In the genomic region with DNA sequence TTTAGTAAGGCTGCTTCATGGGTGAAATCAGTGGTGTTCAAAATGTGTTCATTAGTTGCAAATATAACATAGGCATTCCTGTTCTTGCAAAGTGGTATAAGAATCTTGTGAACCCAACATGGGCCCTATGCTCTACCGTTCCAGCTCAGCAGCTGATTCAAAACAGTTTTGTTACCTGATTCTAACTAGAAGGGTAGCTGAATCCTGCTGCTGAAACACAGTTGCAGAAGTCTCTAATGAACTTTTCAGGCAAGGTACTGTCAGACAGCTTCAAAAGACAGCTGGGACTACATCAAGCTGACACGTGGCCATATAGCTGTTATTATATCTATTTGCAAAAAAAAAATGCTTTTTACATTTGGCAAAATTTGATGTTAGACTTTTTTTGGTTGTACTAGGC, we compare ENCODE assay signal across 16 cellular contexts. TPM values are rescaled to one million over a fixed set of nuclear protein-coding genes. Genes with fewer than 3 reads are reported as not detected.
DNase-seq lines count a peak whose midpoint lies in the region; ATAC-seq, FAIRE-seq and TF ChIP-seq lines count a peak whose summit lies in the region.
"Had no signal": no experiment of that assay in that cellular context is flagged by ENCODE, and none has a peak within 500 bp of the region (broad histone marks: within the 10 kb centered on the region; RNA-seq: fewer than 3 reads in every experiment).

No MANE protein-coding gene starts in this region.

- H3K9me3 Mint-ChIP-seq in activated T-cell treated with anti-CD3 and anti-CD28 coated beads, Interleukin-2, amount 50 U/mL, for 24 hours: peaks cover 6% of the 10 kb centered on the region
- peaks cover 7% of the 10 kb centered on the region for H3K9me3 Mint-ChIP-seq in activated CD4-positive, alpha-beta memory T cell treated with anti-CD3 and anti-CD28 coated beads, Interleukin-2, amount 10 ng/mL, durations not matched to agents 7 days and 5 days
- H3K9me3 Mint-ChIP-seq in stimulated activated memory B cell treated with anti-CD40 and anti-IgM and Interleukin-4, amounts not matched to agents 10 μg/mL and 1 μg/mL and 100 μg/mL, for 72 hours: peaks cover 2% of the 10 kb centered on the region

- H2AFZ ChIP-seq in keratinocyte (ENCODE audit: control insufficient read depth, low read length): no peak overlapping the region
- H2AFZ ChIP-seq: GM23248 had no signal

- H3K4me3 Mint-ChIP-seq in activated T-cell treated with anti-CD3 and anti-CD28 coated beads, Interleukin-2, amount 50 U/mL, for 24 hours: peak overlapping the region; percentile 61
- H3K4me3 Mint-ChIP-seq in activated CD4-positive, alpha-beta memory T cell treated with anti-CD3 and anti-CD28 coated beads, Interleukin-2, amount 10 ng/mL, durations not matched to agents 7 days and 5 days: no peak overlapping the region
- H3K4me3 Mint-ChIP-seq in stimulated activated memory B cell treated with anti-CD40 and anti-IgM and Interleukin-4, amounts not matched to agents 10 μg/mL and 1 μg/mL and 100 μg/mL, for 72 hours: no peak overlapping the region
- H3K4me3 Mint-ChIP-seq: CD14-positive monocyte had no signal

- H4K20me1 ChIP-seq in keratinocyte (ENCODE audit: control insufficient read depth, extremely low read depth, insufficient read depth, low read length): no peaks in the 10 kb centered on the region

- DNase-seq in activated T-cell treated with anti-CD3 and anti-CD28 coated beads, Interleukin-2, amount 50 U/mL, for 24 hours: no peak
- DNase-seq in activated T-cell treated with anti-CD3 and anti-CD28 coated beads, Interleukin-2, amount 50 U/mL, for 48 hours: no peak
- DNase-seq in GM19239 (ENCODE audit: insufficient read length, low spot score) (no peak), keratinocyte (ENCODE audit: low read depth, low spot score) (no peak), AML-193 (lab: John Stamatoyannopoulos, UW) (no peak), NCI-H2196 treated with DMSO at 0.1 percent for 48 hours (lab: John Stamatoyannopoulos, UW; ENCODE audit: unreplicated experiment) (no peak)
- DNase-seq in activated CD4-positive, alpha-beta memory T cell treated with anti-CD3 and anti-CD28 coated beads, Interleukin-2, amount 10 ng/mL, durations not matched to agents 7 days and 5 days: no peak
- DNase-seq: DMS79, GM23248, NCI-H1048 had no signal

- no peak for ATAC-seq in stimulated activated memory B cell treated with anti-CD40 and anti-IgM and Interleukin-4, amounts not matched to agents 10 μg/mL and 1 μg/mL and 100 μg/mL, for 72 hours
- ATAC-seq: A549 had no signal

- no peaks in the 10 kb centered on the region for H3K27me3 Mint-ChIP-seq in activated T-cell treated with anti-CD3 and anti-CD28 coated beads, Interleukin-2, amount 50 U/mL, for 24 hours
- H3K27me3 Mint-ChIP-seq in activated CD4-positive, alpha-beta memory T cell treated with anti-CD3 and anti-CD28 coated beads, Interleukin-2, amount 10 ng/mL, durations not matched to agents 7 days and 5 days: no peaks in the 10 kb centered on the region
- no peaks in the 10 kb centered on the region for H3K27me3 Mint-ChIP-seq in stimulated activated memory B cell treated with anti-CD40 and anti-IgM and Interleukin-4, amounts not matched to agents 10 μg/mL and 1 μg/mL and 100 μg/mL, for 72 hours

- FAIRE-seq in GM19239 (lab: Jason Lieb, UNC) (peak; percentile 18), keratinocyte (lab: Jason Lieb, UNC) (peak; percentile 41)
- FAIRE-seq: A549, GM12891, HTR-8/SVneo had no signal

- H3K4me2 ChIP-seq in keratinocyte (ENCODE audit: control insufficient read depth, extremely low read depth, insufficient read depth, low read depth, low read length): no peak overlapping the region
- H3K4me2 ChIP-seq: A549 had no signal

- H3K27me3 ChIP-seq in keratinocyte (ENCODE audit: control insufficient read depth, extremely low read depth, insufficient read depth, low read length): peaks cover 8% of the 10 kb centered on the region

- H3K9me3 ChIP-seq in keratinocyte (ENCODE audit: control insufficient read depth, low read depth, low read length): no peaks in the 10 kb centered on the region
- H3K9me3 ChIP-seq: A549 had no signal

- peaks cover 31% of the 10 kb centered on the region for H3K36me3 Mint-ChIP-seq in activated T-cell treated with anti-CD3 and anti-CD28 coated beads, Interleukin-2, amount 50 U/mL, for 24 hours (ENCODE audit: low read depth)
- peaks cover 60% of the 10 kb centered on the region for H3K36me3 Mint-ChIP-seq in activated CD4-positive, alpha-beta memory T cell treated with anti-CD3 and anti-CD28 coated beads, Interleukin-2, amount 10 ng/mL, durations not matched to agents 7 days and 5 days (ENCODE audit: low read depth)
- no peaks in the 10 kb centered on the region for H3K36me3 Mint-ChIP-seq in stimulated activated memory B cell treated with anti-CD40 and anti-IgM and Interleukin-4, amounts not matched to agents 10 μg/mL and 1 μg/mL and 100 μg/mL, for 72 hours
- H3K36me3 Mint-ChIP-seq: CD14-positive monocyte had no signal

- peaks cover 82% of the 10 kb centered on the region for H3K4me1 Mint-ChIP-seq in activated T-cell treated with anti-CD3 and anti-CD28 coated beads, Interleukin-2, amount 50 U/mL, for 24 hours (ENCODE audit: low read depth)
- H3K4me1 Mint-ChIP-seq in activated CD4-positive, alpha-beta memory T cell treated with anti-CD3 and anti-CD28 coated beads, Interleukin-2, amount 10 ng/mL, durations not matched to agents 7 days and 5 days: peaks cover 56% of the 10 kb centered on the region
- no peaks in the 10 kb centered on the region for H3K4me1 Mint-ChIP-seq in stimulated activated memory B cell treated with anti-CD40 and anti-IgM and Interleukin-4, amounts not matched to agents 10 μg/mL and 1 μg/mL and 100 μg/mL, for 72 hours
- H3K4me1 Mint-ChIP-seq: CD14-positive monocyte had no signal

- H3K4me1 ChIP-seq in keratinocyte (ENCODE audit: control insufficient read depth, extremely low read depth, insufficient read depth, low read length): no peaks in the 10 kb centered on the region
- H3K4me1 ChIP-seq: A549 had no signal

- H3K9me1 ChIP-seq in keratinocyte (ENCODE audit: control insufficient read depth, extremely low read depth, insufficient read depth, low read length): no peaks in the 10 kb centered on the region

- peak overlapping the region; percentile 95 for H3K27ac Mint-ChIP-seq in activated T-cell treated with anti-CD3 and anti-CD28 coated beads, Interleukin-2, amount 50 U/mL, for 24 hours
- H3K27ac Mint-ChIP-seq in activated CD4-positive, alpha-beta memory T cell treated with anti-CD3 and anti-CD28 coated beads, Interleukin-2, amount 10 ng/mL, durations not matched to agents 7 days and 5 days: peak overlapping the region; percentile 26
- no peak overlapping the region for H3K27ac Mint-ChIP-seq in stimulated activated memory B cell treated with anti-CD40 and anti-IgM and Interleukin-4, amounts not matched to agents 10 μg/mL and 1 μg/mL and 100 μg/mL, for 72 hours
- H3K27ac Mint-ChIP-seq: CD14-positive monocyte had no signal

- CTCF ChIA-PET in activated CD4-positive, alpha-beta memory T cell treated with anti-CD3 and anti-CD28 coated beads, Interleukin-2, amount 10 ng/mL, durations not matched to agents 7 days and 5 days (lab: Charles Lee): interaction anchor here (0.6 to 1.9 kb wide), 3 partner anchors 22 to 141 kb away, joined by 3 to 6 read pairs (median 5); no protein-coding TSS in a partner anchor

- no peaks in the 10 kb centered on the region for H3K79me2 ChIP-seq in keratinocyte (ENCODE audit: control insufficient read depth, insufficient read depth, low read length)

- no peak overlapping the region for H3K4me3 ChIP-seq in keratinocyte (ENCODE audit: control insufficient read depth in 2 of 3, extremely low read depth in 1 of 3, insufficient read depth in 2 of 3, low read depth in 1 of 3, low read length in 3 of 3)
- H3K4me3 ChIP-seq: A549, GM23248 had no signal

- no peaks in the 10 kb centered on the region for H3K36me3 ChIP-seq in keratinocyte (ENCODE audit: control insufficient read depth in 2 of 2, extremely low read depth in 1 of 2, insufficient read depth in 2 of 2, low read length in 2 of 2)

- TF ChIP-seq CTCF in keratinocyte (optimal IDR thresholded peaks at IDR 0.05 in 1 of 3, IDR thresholded peaks at IDR 0.05 in 1 of 3, conservative IDR thresholded peaks at IDR 0.05 in 1 of 3; ENCODE audit: extremely low read depth in 1 of 3, insufficient read depth in 2 of 3, low read length in 3 of 3): no peak

- POLR2A ChIA-PET in activated CD4-positive, alpha-beta memory T cell treated with anti-CD3 and anti-CD28 coated beads, Interleukin-2, amount 10 ng/mL, durations not matched to agents 7 days and 5 days (lab: Charles Lee): interaction anchor here (2.6 kb wide), 1 partner anchor 94 kb away, joined by 10 read pairs; no protein-coding TSS in a partner anchor

- no peak overlapping the region for H3K9ac ChIP-seq in keratinocyte (ENCODE audit: control insufficient read depth, extremely low read depth, insufficient read depth, low read length)
- H3K9ac ChIP-seq: GM23248 had no signal

- dilution Hi-C loops in keratinocyte (cut with MboI; ENCODE audit: extremely low pct_ligation_motif_present, low sequenced_read_pairs): no loop called here

- no peak overlapping the region for H3K27ac ChIP-seq in keratinocyte (ENCODE audit: control insufficient read depth, insufficient read depth, low read length)
- H3K27ac ChIP-seq: A549, GM23248 had no signal

RNA-seq across cellular contexts. Expression of a gene that starts 22.7 kb away (rescaled TPM):
- 10 to 100 TPM; 65.6 to 68.2 TPM for total RNA-seq in activated CD4-positive, alpha-beta memory T cell treated with anti-CD3 and anti-CD28 coated beads, Interleukin-2, amount 10 ng/mL, durations not matched to agents 7 days and 5 days
- not detected in 3 replicates for polyA plus RNA-seq in keratinocyte
- not detected for polyA plus RNA-seq in keratinocyte (2011; ENCODE audit: low read depth)
- not detected in 2 replicates for polyA plus RNA-seq in keratinocyte (2011; cell fraction: cytosol; rRNA removed)
- polyA plus RNA-seq in keratinocyte (2011; cell fraction: nucleus; rRNA removed): not detected in 2 replicates
- not detected in 2 replicates for polyA plus RNA-seq in keratinocyte (2012; ENCODE audit: low replicate concordance)
- not detected in 3 replicates for polyA minus RNA-seq in keratinocyte
- polyA minus RNA-seq in keratinocyte (2011; cell fraction: cytosol; rRNA and poly(A)+ RNA removed): not detected
- polyA minus RNA-seq in keratinocyte (2011; cell fraction: nucleus; rRNA and poly(A)+ RNA removed): 0.23 TPM in 1 of 2 replicates, not detected in the other
- total RNA-seq: G401 had no signal
- polyA plus RNA-seq: A549 had no signal
